Comparison of ENCODE assay signal across 8 cellular contexts in the genomic region with DNA sequence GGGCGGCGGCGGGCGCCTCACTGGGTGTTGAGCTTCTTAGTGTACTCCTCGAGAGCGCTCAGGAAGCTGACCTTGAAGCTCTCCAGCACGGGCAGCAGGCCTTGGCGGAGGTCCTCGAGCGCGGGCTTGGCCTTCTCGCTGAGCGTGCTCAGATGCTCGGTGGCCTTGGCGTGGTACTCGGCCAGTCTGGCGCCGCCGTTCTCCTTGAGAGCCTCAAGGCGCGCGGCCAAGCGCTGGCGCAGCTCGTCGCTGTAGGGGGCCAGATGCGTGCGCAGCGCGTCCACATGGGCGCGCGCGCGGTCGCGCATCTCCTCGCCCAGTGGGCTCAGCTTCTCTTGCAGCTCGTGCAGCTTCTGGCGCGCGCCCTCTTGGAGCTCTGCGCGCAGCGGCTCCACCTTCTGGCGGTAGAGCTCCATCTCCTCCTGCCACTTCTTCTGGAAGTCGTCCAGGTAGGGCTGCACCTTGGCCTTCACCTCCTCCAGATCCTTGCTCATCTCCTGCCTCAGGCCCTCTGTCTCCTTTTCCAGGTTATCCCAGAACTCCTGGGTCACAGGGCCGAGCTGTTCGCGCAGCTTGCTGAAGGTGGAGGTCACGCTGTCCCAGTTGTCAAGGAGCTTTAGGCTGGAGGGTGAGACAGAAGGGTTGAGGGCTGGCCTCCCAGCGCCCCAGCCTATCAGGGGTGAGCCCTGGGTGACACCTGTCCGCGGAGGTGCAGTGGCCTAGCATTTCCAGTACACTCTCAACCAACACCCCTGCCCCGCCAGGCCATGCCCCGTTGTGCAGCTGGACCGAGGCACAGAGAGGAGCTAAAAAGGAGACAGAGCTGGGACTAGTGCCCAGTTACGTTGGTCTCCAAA. TPM values are rescaled to one million over a fixed set of nuclear protein-coding genes. Genes with fewer than 3 reads are reported as not detected.
A peak's percentile ranks its signal among the peaks of the same experiment; 100 is the strongest.
DNase-seq lines count a peak whose midpoint lies in the region; ATAC-seq, FAIRE-seq and TF ChIP-seq lines count a peak whose summit lies in the region.

No MANE protein-coding gene starts in this region.

- peak overlapping the region; percentile 52 for H2BK120ac ChIP-seq in neuronal stem cell (ENCODE audit: low read depth, low read length)

- no peak overlapping the region for H3K27ac ChIP-seq in DOHH2 (ENCODE audit: low read depth, low read length)
- no peak overlapping the region for H3K27ac ChIP-seq in RWPE2 (ENCODE audit: poor library complexity, severe bottlenecking)
- no peak overlapping the region for H3K27ac ChIP-seq in neuronal stem cell (replicated peaks; ENCODE audit: low read length)

- H3K79me2 ChIP-seq in DOHH2 (ENCODE audit: control insufficient read depth, low read length): no peaks in the 10 kb centered on the region

- peak overlapping the region; percentile 97 for H2AK5ac ChIP-seq in neuronal stem cell (ENCODE audit: low read depth, low read length)

- peaks cover 13% of the 10 kb centered on the region for H3K4me1 ChIP-seq in DOHH2 (ENCODE audit: control insufficient read depth, low read length)
- H3K4me1 ChIP-seq in RWPE2 (ENCODE audit: insufficient read depth, poor library complexity, severe bottlenecking): no peaks in the 10 kb centered on the region
- H3K4me1 ChIP-seq in neuronal stem cell (ENCODE audit: control insufficient read depth in 2 of 2, insufficient read depth in 1 of 2, low read depth in 1 of 2, low read length in 2 of 2): peaks cover 9 to 19% of the 10 kb centered on the region in 2 donors

- no peaks in the 10 kb centered on the region for H4K20me1 ChIP-seq in DOHH2 (ENCODE audit: control insufficient read depth, insufficient read depth, low read depth, low read length)

- H3K36me3 ChIP-seq in DOHH2 (ENCODE audit: control insufficient read depth, low read length): no peaks in the 10 kb centered on the region
- no peaks in the 10 kb centered on the region for H3K36me3 ChIP-seq in RWPE2 (ENCODE audit: low read depth)
- H3K36me3 ChIP-seq in neuronal stem cell (replicated peaks in 1 of 2; ENCODE audit: control insufficient read depth in 2 of 2, insufficient read depth in 2 of 2, low read length in 2 of 2): no peaks in the 10 kb centered on the region

- H2BK12ac ChIP-seq in neuronal stem cell (ENCODE audit: low read length): peak overlapping the region; percentile 24

- no peaks in the 10 kb centered on the region for H3F3A ChIP-seq in DOHH2 (ENCODE audit: control insufficient read depth, insufficient read depth)

- H3K4me3 ChIP-seq in DOHH2 (ENCODE audit: low read length): peak overlapping the region; percentile 77
- H3K4me3 ChIP-seq in RWPE2 (ENCODE audit: severe bottlenecking): peak overlapping the region; percentile 16
- peak overlapping the region; percentile 22 to 77 for H3K4me3 ChIP-seq in neuronal stem cell (ENCODE audit: low read length in 2 of 2)

- H3K18ac ChIP-seq in neuronal stem cell (ENCODE audit: low read length): peak overlapping the region; percentile 94

- H3K14ac ChIP-seq in neuronal stem cell (ENCODE audit: low read length): no peak overlapping the region

- H3K79me1 ChIP-seq in neuronal stem cell (ENCODE audit: low read depth, low read length): no peaks in the 10 kb centered on the region

- no CpG with 5 or more reads among the region's 58 CpGs for WGBS in neuronal stem cell (ENCODE audit: extremely low coverage in 2 of 2, insufficient read length in 2 of 2, insufficient replicate concordance in 1 of 2), 2 donors

- H4K8ac ChIP-seq in neuronal stem cell (ENCODE audit: low read depth, low read length): no peak overlapping the region

- peak overlapping the region; percentile 88 for H3K9ac ChIP-seq in neuronal stem cell (ENCODE audit: low read depth, low read length, poor library complexity)

- DNase-seq in RWPE2 (ENCODE audit: low spot score): peak; percentile 88
- DNase-seq in activated gamma-delta T cell treated with anti-CD3 and anti-CD28 coated beads, Interleukin-2, amount 50 U/mL, for 16 hours (ENCODE audit: low read depth): peak; percentile 51
- DNase-seq in frontal cortex (ENCODE audit: low spot score in 2 of 2): peak; percentile 79 to 86
- DNase-seq in neuronal stem cell (ENCODE audit: low spot score): peak; percentile 76
- peak; percentile 80 for DNase-seq in stromal cell of bone marrow (ENCODE audit: low read depth)

- H3K4me2 ChIP-seq in DOHH2 (ENCODE audit: low read length) (peak overlapping the region; percentile 91), neuronal stem cell (ENCODE audit: insufficient read depth, low read length, poor library complexity, severe bottlenecking) (peak overlapping the region; percentile 82)

- no peak overlapping the region for H2BK5ac ChIP-seq in neuronal stem cell (ENCODE audit: low read length)

- H3K4ac ChIP-seq in neuronal stem cell (ENCODE audit: low read length): no peak overlapping the region

- peak overlapping the region; percentile 80 for H2BK15ac ChIP-seq in neuronal stem cell (ENCODE audit: low read length)

- H3K9me3 ChIP-seq in DOHH2 (ENCODE audit: control insufficient read depth, insufficient read depth, low read length) (no peaks in the 10 kb centered on the region), RWPE2 (ENCODE audit: severe bottlenecking) (no peaks in the 10 kb centered on the region), neuronal stem cell (replicated peaks in 1 of 2; ENCODE audit: control insufficient read depth in 2 of 2, insufficient read depth in 1 of 2, low read depth in 1 of 2, low read length in 2 of 2) (no peaks in the 10 kb centered on the region)

- no peaks in the 10 kb centered on the region for H3K27me3 ChIP-seq in DOHH2 (ENCODE audit: control insufficient read depth, low read length)
- no peaks in the 10 kb centered on the region for H3K27me3 ChIP-seq in RWPE2 (ENCODE audit: insufficient read depth, poor library complexity, severe bottlenecking)
- peaks cover 0 to 10% (median 0%) of the 10 kb centered on the region in 3 experiments for H3K27me3 ChIP-seq in neuronal stem cell (ENCODE audit: control insufficient read depth in 3 of 3, insufficient read depth in 3 of 3, low read depth in 1 of 3, low read length in 3 of 3)

- TF ChIP-seq CTCF in DOHH2 (IDR thresholded peaks at IDR 0.05; ENCODE audit: low read depth, low read length, poor library complexity, severe bottlenecking) (peak; percentile 76), LNCAP (IDR thresholded peaks at IDR 0.05) (peak; percentile 79), RWPE2 (IDR thresholded peaks at IDR 0.05; ENCODE audit: poor library complexity, severe bottlenecking) (peak; percentile 84)

- ATAC-seq in GM21786 (IDR thresholded peaks at IDR 0.05; ENCODE audit: unreplicated experiment) (peak; percentile 78), RWPE2 (ENCODE audit: low read depth) (peak; percentile 87)

- peak overlapping the region; percentile 97 for H3K23ac ChIP-seq in neuronal stem cell (ENCODE audit: low read depth, low read length, poor library complexity)

- no peaks in the 10 kb centered on the region for H3K9me2 ChIP-seq in DOHH2 (replicated peaks; ENCODE audit: control insufficient read depth, low read length)

- peak overlapping the region; percentile 94 for H2AFZ ChIP-seq in neuronal stem cell (ENCODE audit: low read length)

- FAIRE-seq in frontal cortex (lab: Jason Lieb, UNC): no peak

- no peak overlapping the region for H4K91ac ChIP-seq in neuronal stem cell (ENCODE audit: low read depth, low read length, poor library complexity)

RNA-seq across cellular contexts. Expression of a gene that starts 1.4 kb away (rescaled TPM):
- total RNA-seq in frontal cortex: not detected
- polyA plus RNA-seq in neuronal stem cell (2013, experiment 1 of 2): 0.29 TPM
- 0.46 TPM for polyA plus RNA-seq in neuronal stem cell (2013, experiment 2 of 2)

RNA-seq across cellular contexts. Expression of a gene that starts 6.3 kb away (rescaled TPM):
- not detected for total RNA-seq in frontal cortex
- not detected for polyA plus RNA-seq in neuronal stem cell (2013, experiment 1 of 2)
- not detected for polyA plus RNA-seq in neuronal stem cell (2013, experiment 2 of 2)

RNA-seq across cellular contexts. Expression of a gene that starts 12.9 kb away (rescaled TPM):
- not detected for total RNA-seq in frontal cortex
- not detected for polyA plus RNA-seq in neuronal stem cell (2013, experiment 1 of 2)
- polyA plus RNA-seq in neuronal stem cell (2013, experiment 2 of 2): not detected

RNA-seq across cellular contexts. Expression of a gene that starts 44.3 kb away (rescaled TPM):
- not detected for total RNA-seq in frontal cortex
- 0.03 TPM for polyA plus RNA-seq in neuronal stem cell (2013, experiment 1 of 2)
- not detected for polyA plus RNA-seq in neuronal stem cell (2013, experiment 2 of 2)

RNA-seq across cellular contexts. Expression of a gene that starts 48.2 kb away (rescaled TPM):
- 55.8 TPM for total RNA-seq in frontal cortex
- polyA plus RNA-seq in neuronal stem cell (2013, experiment 1 of 2): 20.9 TPM
- polyA plus RNA-seq in neuronal stem cell (2013, experiment 2 of 2): 21.9 TPM

Comparison
In these comparisons a context has a peak if more than half of its experiments do, and no peak if none do; other contexts are left out.
1. H3K4me3 ChIP-seq: peak in every context shown above with its lines; median percentile 77 in DOHH2; 50 in neuronal stem cell; 16 in RWPE2.